ENCODE assay signal across 30 cellular contexts in genomic region chr2:34340307-34340706, GRCh38.
"Had no signal": no experiment of that assay in that cellular context is flagged by ENCODE, and none has a peak within 500 bp of the region (broad histone marks: within the 10 kb centered on the region; RNA-seq: fewer than 3 reads in every experiment).

No MANE protein-coding gene starts in this region.

- H3K4me3 ChIP-seq: adrenal gland, ascending aorta, cardiac muscle cell had no signal

- DNase-seq: activated B cell treated with CpG ODN at 0.5 μM for 24 hours; activated CD4-positive, alpha-beta memory T cell treated with anti-CD3 and anti-CD28 coated beads for 36 hours; activated CD4-positive, alpha-beta T cell treated with anti-CD3 and anti-CD28 coated beads for 4 hours; activated CD4-positive, alpha-beta T cell treated with anti-CD3 and anti-CD28 coated beads, Interleukin-2, amount 10 ng/mL, durations not matched to agents 24 days and 14 days; activated CD4-positive, alpha-beta T cell treated with anti-CD3 and anti-CD28 coated beads, Interleukin-2, amount 50 U/mL, for 1 hour; activated CD4-positive, alpha-beta T cell treated with anti-CD3 and anti-CD28 coated beads, Interleukin-2, amount 50 U/mL, for 4 hours; activated CD4-positive, CD25-positive, alpha-beta regulatory T cell treated with anti-CD3 and anti-CD28 coated beads, Interleukin-2, amount 50 U/mL, for 72 hours; activated CD8-positive, alpha-beta memory T cell treated with anti-CD3 and anti-CD28 coated beads, Interleukin-2, amount 50 U/mL, for 4 hours; activated CD8-positive, alpha-beta T cell treated with anti-CD3 and anti-CD28 coated beads for 36 hours; activated effector memory CD4-positive, alpha-beta T cell treated with anti-CD3 and anti-CD28 coated beads, Interleukin-2, amount 50 U/mL, for 16 hours; activated gamma-delta T cell treated with Interleukin-2 at 50 U/mL for 16 hours; activated naive CD4-positive, alpha-beta T cell; activated naive CD4-positive, alpha-beta T cell treated with anti-CD3 and anti-CD28 coated beads for 36 hours; activated naive CD4-positive, alpha-beta T cell treated with anti-CD3 and anti-CD28 coated beads, Interleukin-2, amount 50 U/mL, for 16 hours; activated naive CD8-positive, alpha-beta T cell treated with anti-CD3 and anti-CD28 coated beads for 36 hours; activated T-cell treated with anti-CD3 and anti-CD28 coated beads for 4 hours; activated T-cell treated with anti-CD3 and anti-CD28 coated beads, Interleukin-2, amount 50 U/mL, for 1 hour; activated T-cell treated with anti-CD3 and anti-CD28 coated beads, Interleukin-2, amount 50 U/mL, for 4 hours; activated T-cell treated with anti-CD3 and anti-CD28 coated beads, Interleukin-2, amount 50 U/mL, for 72 hours; adrenal gland; amniotic stem cell; caudate nucleus; cerebellar nuclear complex; T-helper 2 cell; T-helper 9 cell had no signal

- H3K27me3 ChIP-seq: adrenal gland, ascending aorta, cardiac muscle cell had no signal

- H3K4me1 ChIP-seq: adrenal gland, ascending aorta had no signal

- H3K27ac ChIP-seq: adrenal gland, ascending aorta, cardiac muscle cell, VCaP had no signal

- H3K9me3 ChIP-seq: adrenal gland, ascending aorta had no signal

- ATAC-seq: activated CD8-positive, alpha-beta T cell treated with anti-CD3 and anti-CD28 coated beads for 36 hours; activated naive CD4-positive, alpha-beta T cell treated with anti-CD3 and anti-CD28 coated beads, Interleukin-2, amount 50 U/mL, for 72 hours; activated T-cell treated with anti-CD3 and anti-CD28 coated beads, Interleukin-2, amount 50 U/mL, for 4 hours; activated T-cell treated with anti-CD3 and anti-CD28 coated beads, Interleukin-2, amount 50 U/mL, for 72 hours; activated T-helper 17 cell treated with anti-CD3 and anti-CD28 coated beads, Interleukin-2, amount 50 U/mL, for 72 hours had no signal

- H3K36me3 ChIP-seq: adrenal gland, ascending aorta, cardiac muscle cell had no signal
